Comparison of ENCODE assay signal across 17 cellular contexts in genomic region chr10:28959850-28960501, GRCh38.
DNase-seq lines count a peak whose midpoint lies in the region; ATAC-seq, FAIRE-seq and TF ChIP-seq lines count a peak whose summit lies in the region.
"Had no signal": no experiment of that assay in that cellular context is flagged by ENCODE, and none has a peak within 500 bp of the region (broad histone marks: within the 10 kb centered on the region; RNA-seq: fewer than 3 reads in every experiment).

No MANE protein-coding gene starts in this region.

- FAIRE-seq in K562 (lab: Jason Lieb, UNC), result no peak

- POLR2A ChIA-PET in K562 (lab: Yijun Ruan, JAX), result no interaction called here

- H3K79me2 ChIP-seq in K562 (ENCODE audit: control insufficient read depth, insufficient read depth, low read length), result no peaks in the 10 kb centered on the region

- no peak for TF ChIP-seq RAD21 in K562 (CRISPR knock-in tag; conservative IDR thresholded peaks at IDR 0.05 in 1 of 2, IDR thresholded peaks at IDR 0.05 in 1 of 2)

- no peak overlapping the region for H3K27ac Mint-ChIP-seq in Calu3 (ENCODE audit: unreplicated experiment)
- H3K27ac Mint-ChIP-seq: IgD-negative memory B cell had no signal

- ATAC-seq in K562, result no peak
- no peak for ATAC-seq in HG03442 (IDR thresholded peaks at IDR 0.05; ENCODE audit: unreplicated experiment)

- no peaks in the 10 kb centered on the region for H3K79me1 ChIP-seq in mesenchymal stem cell (replicated peaks; ENCODE audit: low read length, poor library complexity, severe bottlenecking)

- DNase-seq in A172 (ENCODE audit: low spot score) (peak; percentile 41), EL (peak; percentile 14), K562 (ENCODE audit: extremely low read depth in 1 of 4, low spot score in 3 of 4) (no peak), mesenchymal stem cell (peak; percentile 48), hippocampal formation (lab: John Stamatoyannopoulos, UW) (no peak), Calu3 (no peak), NOMO-1 (lab: John Stamatoyannopoulos, UW; ENCODE audit: unreplicated experiment in 2 of 2) (no peak)
- DNase-seq: ACHN, AML-193, DMS53, GOT3, NCI-H187, NCI-H748 treated with DMSO at 0.1 percent for 48 hours, PC-9, SW 1271 had no signal

- no peak for TF ChIP-seq CTCF in K562 (IDR thresholded peaks at IDR 0.05 in 2 of 3, conservative IDR thresholded peaks at IDR 0.05 in 1 of 3; ENCODE audit: insufficient read depth in 2 of 3, low read depth in 1 of 3, low read length in 3 of 3)
- no peak for TF ChIP-seq CTCF in Calu3 (IDR thresholded peaks at IDR 0.05; ENCODE audit: unreplicated experiment)

- no peaks in the 10 kb centered on the region for H3K4me1 Mint-ChIP-seq in Calu3 (ENCODE audit: low read depth, unreplicated experiment)
- H3K4me1 Mint-ChIP-seq: IgD-negative memory B cell had no signal

- no peaks in the 10 kb centered on the region for H3K27me3 Mint-ChIP-seq in Calu3 (ENCODE audit: unreplicated experiment)
- H3K27me3 Mint-ChIP-seq: IgD-negative memory B cell had no signal

- H3K9me3 Mint-ChIP-seq in Calu3 (ENCODE audit: low read depth, unreplicated experiment), result no peaks in the 10 kb centered on the region

- H3K4me3 ChIP-seq in K562 (no peak overlapping the region), mesenchymal stem cell (ENCODE audit: insufficient read depth in 1 of 2, low read depth in 1 of 2, low read length in 2 of 2) (no peak overlapping the region)
- H3K4me3 ChIP-seq: PC-9 had no signal

- no peak for TF ChIP-seq POLR2A in K562 (conservative IDR thresholded peaks at IDR 0.05)

- H3K27me3 ChIP-seq in K562 (ENCODE audit: control insufficient read depth in 2 of 2, insufficient read depth in 2 of 2, low read length in 2 of 2), result no peaks in the 10 kb centered on the region
- no peaks in the 10 kb centered on the region for H3K27me3 ChIP-seq in mesenchymal stem cell (ENCODE audit: control insufficient read depth in 1 of 2, insufficient read depth in 1 of 2, low read length in 2 of 2)

- H3K4me1 ChIP-seq in K562 (replicated peaks in 1 of 2; ENCODE audit: control insufficient read depth in 2 of 2, insufficient read depth in 2 of 2, low read length in 2 of 2) (no peaks in the 10 kb centered on the region), mesenchymal stem cell (ENCODE audit: control insufficient read depth, insufficient read depth, low read depth, low read length) (no peaks in the 10 kb centered on the region)

- H3K4me2 ChIP-seq in K562 (ENCODE audit: insufficient read depth, low read length) (no peak overlapping the region), mesenchymal stem cell (ENCODE audit: low read length, poor library complexity, severe bottlenecking) (no peak overlapping the region)
- H3K4me2 ChIP-seq: PC-9 had no signal

- no TSS peak for BruUV-seq in K562 (replicated peaks; lab: Mats Ljungman, UMichigan)
- BruUV-seq in Calu3 (replicated peaks; lab: Mats Ljungman, UMichigan), result no TSS peak

- H3K4me3 Mint-ChIP-seq in Calu3 (ENCODE audit: low read depth, unreplicated experiment), result no peak overlapping the region
- H3K4me3 Mint-ChIP-seq: IgD-negative memory B cell had no signal

- H2BK12ac ChIP-seq in mesenchymal stem cell (ENCODE audit: low read length in 2 of 2), result no peak overlapping the region

- 74% methylated on average over 7 of the region's 7 CpGs for WGBS in K562 (ENCODE audit: insufficient coverage, low coverage, missing lambda C conversion rate)
- 99% methylated on average over 2 of the region's 7 CpGs for WGBS in mesenchymal stem cell

- no peak overlapping the region for H2AK5ac ChIP-seq in mesenchymal stem cell (ENCODE audit: low read length, severe bottlenecking)

- H3K23ac ChIP-seq in mesenchymal stem cell (ENCODE audit: low read length in 2 of 2), result no peak overlapping the region

- H2BK5ac ChIP-seq in mesenchymal stem cell (ENCODE audit: low read depth, low read length, poor library complexity, severe bottlenecking), result no peak overlapping the region

- no peak overlapping the region for H3K9ac ChIP-seq in K562 (ENCODE audit: insufficient read depth in 1 of 2, low read depth in 2 of 2, low read length in 2 of 2)
- no peak overlapping the region for H3K9ac ChIP-seq in mesenchymal stem cell (ENCODE audit: low read length)

- no peak overlapping the region for H3K14ac ChIP-seq in mesenchymal stem cell (ENCODE audit: low read length in 2 of 2)

- no peak overlapping the region for H2BK120ac ChIP-seq in mesenchymal stem cell (ENCODE audit: low read depth, low read length)

- peak overlapping the region in 1 of 2 experiments; percentile 23 for H3K18ac ChIP-seq in mesenchymal stem cell (ENCODE audit: low read depth in 1 of 2, low read length in 2 of 2)

- H2AFZ ChIP-seq in K562 (ENCODE audit: low read depth, low read length) (peak overlapping the region; percentile 29; the same call in 1 of the 2 replicates), mesenchymal stem cell (ENCODE audit: low read depth, low read length) (no peak overlapping the region)
- H2AFZ ChIP-seq: PC-9 had no signal

- H4K20me1 ChIP-seq in K562 (replicated peaks; ENCODE audit: control insufficient read depth, insufficient read depth, low read length), result no peaks in the 10 kb centered on the region

- H3K27ac ChIP-seq in K562 (ENCODE audit: extremely low read depth, low read depth, low read length) (no peak overlapping the region), mesenchymal stem cell (ENCODE audit: low read length, poor library complexity, severe bottlenecking) (no peak overlapping the region)
- H3K27ac ChIP-seq: PC-9 had no signal

- in situ Hi-C loops in K562 (cut with MboI), result no loop called here

- no peaks in the 10 kb centered on the region for H3K36me3 Mint-ChIP-seq in Calu3 (ENCODE audit: insufficient read depth, unreplicated experiment)

- no peaks in the 10 kb centered on the region for H3K36me3 ChIP-seq in K562 (ENCODE audit: control insufficient read depth, insufficient read depth, low read length)
- H3K36me3 ChIP-seq in mesenchymal stem cell (ENCODE audit: control insufficient read depth in 1 of 2, insufficient read depth in 2 of 2, low read depth in 1 of 2, low read length in 2 of 2), result no peaks in the 10 kb centered on the region

- CTCF ChIA-PET in K562 (lab: Yijun Ruan, JAX; ENCODE audit: low intra/inter-chr PET ratio), result no interaction called here
- CTCF ChIA-PET in Calu3 (lab: Charles Lee), result no interaction called here

- H4K8ac ChIP-seq in mesenchymal stem cell (ENCODE audit: low read length), result no peak overlapping the region

- H3K4ac ChIP-seq in mesenchymal stem cell (ENCODE audit: low read depth in 1 of 2, low read length in 2 of 2), result no peak overlapping the region

- TF ChIP-seq EP300 in K562 (IDR thresholded peaks at IDR 0.05; ENCODE audit: low read length), result no peak

- no peaks in the 10 kb centered on the region for H3K9me1 ChIP-seq in K562 (ENCODE audit: control insufficient read depth, insufficient read depth, low read length)

- no peak overlapping the region for H4K91ac ChIP-seq in mesenchymal stem cell (ENCODE audit: low read length)

- H2BK15ac ChIP-seq in mesenchymal stem cell (ENCODE audit: low read depth, poor library complexity, severe bottlenecking), result no peak overlapping the region

- intact Hi-C loops in K562 (cut with micrococcal nuclease) (no loop called here), Calu3 (cut with micrococcal nuclease; ENCODE audit: unreplicated experiment) (no loop called here)

- H3K9me3 ChIP-seq in K562 (replicated peaks; ENCODE audit: control insufficient read depth, insufficient read depth, low read depth, low read length) (no peaks in the 10 kb centered on the region), mesenchymal stem cell (ENCODE audit: control insufficient read depth, low read length) (peaks cover 11% of the 10 kb centered on the region)

TF ChIP-seq in K562, 482 proteins besides CTCF, POLR2A, EP300 and RAD21:
- TF ChIP-seq ATF7 (IDR thresholded peaks at IDR 0.05) (peak; percentile 89), ZNF408 (CRISPR knock-in tag; IDR thresholded peaks at IDR 0.05; ENCODE audit: low read depth) (no peak), MEF2D (tag; conservative IDR thresholded peaks at IDR 0.05; ENCODE audit: low read depth) (0 out of 2 replicates have a peak, but pooled peaks have one; percentile 49), JUND (IDR thresholded peaks at IDR 0.05; ENCODE audit: borderline replicate concordance, low read depth, low read length) (peak; percentile 35), JUND (tag; IDR thresholded peaks at IDR 0.05; ENCODE audit: borderline replicate concordance, low read depth, low read length) (no peak), ATF3 (IDR thresholded peaks at IDR 0.05) (peak; percentile 77), ATF3 (CRISPR knock-in tag; conservative IDR thresholded peaks at IDR 0.05) (no peak), RBM15 (IDR thresholded peaks at IDR 0.05; ENCODE audit: insufficient read depth, low read length) (no peak), HIVEP1 (CRISPR knock-in tag; IDR thresholded peaks at IDR 0.05) (no peak), MEF2A (IDR thresholded peaks at IDR 0.05; ENCODE audit: control insufficient read depth, low read depth, low read length) (peak; percentile 62; the same call in 1 of the 2 replicates), MXI1 (IDR thresholded peaks at IDR 0.05; ENCODE audit: low read depth, low read length) (no peak), ZNF175 (CRISPR knock-in tag; IDR thresholded peaks at IDR 0.05; ENCODE audit: low read depth) (0 out of 2 replicates have a peak, but pooled peaks have one; percentile 41)

Comparison
In these comparisons a context has a peak if more than half of its experiments do, and no peak if none do; other contexts are left out.
1. DNase-seq: peak in A172 (single experiment), EL (single experiment) and mesenchymal stem cell (single experiment); none in K562 (0 of 4), hippocampal formation (0 of 2), Calu3 (single experiment) and NOMO-1 (0 of 2).